ENCODE assay signal across 8 cellular contexts in the genomic region with DNA sequence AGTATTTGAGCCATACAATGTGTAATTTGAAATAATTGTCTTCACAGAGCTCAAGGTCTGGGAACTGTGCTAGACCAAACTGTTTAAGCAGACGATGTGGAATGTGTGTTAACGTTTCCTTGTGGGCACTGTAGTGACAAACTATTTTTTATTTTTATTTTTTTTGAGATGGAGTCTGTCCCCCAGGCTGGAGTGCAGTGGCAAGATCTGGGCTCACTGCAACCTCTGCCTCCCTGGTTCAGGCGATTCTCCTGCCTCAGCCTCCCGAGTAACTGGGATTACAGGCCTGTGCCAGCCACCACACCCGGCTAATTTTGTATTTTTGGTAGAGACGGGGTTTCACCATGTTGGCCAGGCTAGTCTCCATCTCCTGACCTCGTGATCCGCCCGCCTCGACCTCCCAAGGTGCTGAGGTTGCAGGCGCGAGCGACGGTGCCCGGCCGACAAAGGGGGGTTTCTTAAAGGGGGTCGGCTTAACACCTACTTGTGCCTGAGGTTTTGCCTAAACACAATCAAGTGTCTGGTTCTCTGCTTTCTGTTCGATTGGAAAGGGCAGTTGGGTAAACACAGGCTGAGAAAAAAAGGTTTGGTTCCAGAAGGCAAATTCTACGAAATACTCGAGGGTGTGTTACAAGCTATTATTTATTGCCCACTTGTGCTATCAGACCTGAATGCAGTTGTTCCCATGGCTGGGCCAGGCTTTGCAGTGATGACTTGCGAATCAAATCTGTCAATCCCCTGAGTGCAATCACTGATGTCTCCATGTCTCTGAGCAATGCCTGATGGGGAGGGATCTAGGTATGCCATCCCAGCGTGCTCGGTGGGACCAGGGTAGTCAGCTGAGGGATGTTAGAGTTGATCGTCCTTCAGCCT. TPM values are rescaled to one million over a fixed set of nuclear protein-coding genes. Genes with fewer than 3 reads are reported as not detected.
DNase-seq lines count a peak whose midpoint lies in the region; ATAC-seq and TF ChIP-seq lines count a peak whose summit lies in the region.

No MANE protein-coding gene starts in this region.

- H3K14ac ChIP-seq in IMR-90 (replicated peaks; ENCODE audit: low read depth, low read length) = peak overlapping the region; percentile 94

- dilution Hi-C loops in IMR-90 (cut with HindIII; ENCODE audit: low sequenced_read_pairs, unreplicated experiment) = no loop called here

- H4K20me1 ChIP-seq in IMR-90 (ENCODE audit: insufficient read depth, low read length) = peaks cover 51% of the 10 kb centered on the region

- DNase-seq in IMR-90 = no peak
- DNase-seq in cardiac fibroblast (ENCODE audit: low read depth in 2 of 2) = no peak
- no peak for DNase-seq in COLO668 (lab: John Stamatoyannopoulos, UW; ENCODE audit: unreplicated experiment)

- H3K4me3 ChIP-seq in IMR-90 (ENCODE audit: insufficient read depth, low read depth, low read length) (peak overlapping the region; percentile 90), cardiac fibroblast (replicated peaks in 1 of 2; ENCODE audit: low read depth in 2 of 2, low read length in 2 of 2) (peak overlapping the region; percentile 89 to 99), muscle layer of colon (ENCODE audit: low read depth in 1 of 2, low read length in 2 of 2) (peak overlapping the region; percentile 79 to 89)

- H3K56ac ChIP-seq in IMR-90 (ENCODE audit: extremely low read depth, insufficient read depth, low read length) = peak overlapping the region; percentile 74

- TF ChIP-seq RAD21 in IMR-90 (IDR thresholded peaks at IDR 0.05; ENCODE audit: low read length) = no peak

- TF ChIP-seq CTCF in 22Rv1 (IDR thresholded peaks at IDR 0.05) (no peak), IMR-90 (conservative IDR thresholded peaks at IDR 0.05; ENCODE audit: low read depth, low read length) (no peak), cardiac fibroblast (IDR thresholded peaks at IDR 0.05; ENCODE audit: low read depth, low read length) (no peak)

- no peak overlapping the region for H2BK5ac ChIP-seq in IMR-90 (ENCODE audit: low read depth, low read length, poor library complexity, severe bottlenecking)

- no peak overlapping the region for H2BK120ac ChIP-seq in IMR-90 (ENCODE audit: low read depth, low read length)

- peaks cover 5% of the 10 kb centered on the region for H3K4me1 ChIP-seq in IMR-90 (ENCODE audit: control insufficient read depth, insufficient read depth, low read length)
- H3K4me1 ChIP-seq in muscle layer of colon (ENCODE audit: insufficient read depth, low read length) = peaks cover 23% of the 10 kb centered on the region

- peak overlapping the region; percentile 98 for H2AFZ ChIP-seq in IMR-90 (replicated peaks; ENCODE audit: low read length, poor library complexity)

- H3K9ac ChIP-seq in IMR-90 (ENCODE audit: low read depth, low read length) (peak overlapping the region; percentile 95), muscle layer of colon (ENCODE audit: low read length) (peak overlapping the region; percentile 88)

- H4K91ac ChIP-seq in IMR-90 (ENCODE audit: insufficient read depth, low read depth, low read length) = peak overlapping the region; percentile 45

- H2BK15ac ChIP-seq in IMR-90 (ENCODE audit: low read depth, low read length) = no peak overlapping the region

- H3K27ac ChIP-seq in 22Rv1 (peak overlapping the region; percentile 94), IMR-90 (ENCODE audit: insufficient read depth, low read length) (peak overlapping the region; percentile 79; the same call in 1 of the 2 replicates), muscle layer of colon (ENCODE audit: low read depth, low read length) (no peak overlapping the region)

- BruUV-seq in IMR-90 (replicated peaks; lab: Mats Ljungman, UMichigan) = no TSS peak

- 46% methylated on average over 3 of the region's 24 CpGs; no CpG with 5 or more reads in 1 of the 2 experiments for WGBS in IMR-90 (ENCODE audit: extremely low coverage in 2 of 2, insufficient read length in 1 of 2), 2 experiments

- intact Hi-C loops in IMR-90 (cut with micrococcal nuclease) = loop anchor here (2.0 kb wide), 1 partner anchor 183 kb away; the partner anchor contains the start of gene SNRPB

- no peak for TF ChIP-seq POLR2A in IMR-90 (IDR thresholded peaks at IDR 0.05; ENCODE audit: low read depth, low read length)

- peak overlapping the region; percentile 72 for H3K4ac ChIP-seq in IMR-90 (ENCODE audit: low read depth, low read length)

- H3K18ac ChIP-seq in IMR-90 (ENCODE audit: low read depth, low read length) = no peak overlapping the region

- no peak overlapping the region; the same call in 1 of the 2 replicates for H4K5ac ChIP-seq in IMR-90 (ENCODE audit: low read depth, low read length)

- peak overlapping the region; percentile 89 for H3K4me2 ChIP-seq in IMR-90 (ENCODE audit: low read depth, low read length)

- H3K9me1 ChIP-seq in IMR-90 (ENCODE audit: insufficient read depth, low read length) = peaks cover 15% of the 10 kb centered on the region

- H3K36me3 ChIP-seq in IMR-90 (ENCODE audit: control insufficient read depth, insufficient read depth, low read length) = peaks cover 48% of the 10 kb centered on the region
- H3K36me3 ChIP-seq in muscle layer of colon (ENCODE audit: insufficient read depth, low read length) = peaks cover 49% of the 10 kb centered on the region

- CTCF ChIA-PET in IMR-90 (lab: Yijun Ruan, JAX) = no interaction called here

- no peaks in the 10 kb centered on the region for H3K9me3 ChIP-seq in IMR-90 (ENCODE audit: control insufficient read depth, insufficient read depth, low read length)
- no peaks in the 10 kb centered on the region for H3K9me3 ChIP-seq in muscle layer of colon (ENCODE audit: low read length)

- POLR2A ChIA-PET in IMR-90 (lab: Charles Lee; ENCODE audit: unreplicated experiment) = no interaction called here

- no peak overlapping the region for H2BK20ac ChIP-seq in IMR-90 (ENCODE audit: low read depth, low read length)

- H4K8ac ChIP-seq in IMR-90 (ENCODE audit: low read depth in 2 of 2, low read length in 2 of 2) = peak overlapping the region; percentile 71 to 81; a peak in 3 of 4 replicates

- H3K23ac ChIP-seq in IMR-90 (ENCODE audit: low read depth, low read length) = peak overlapping the region; percentile 96

- no peaks in the 10 kb centered on the region for H3K27me3 ChIP-seq in IMR-90 (ENCODE audit: control insufficient read depth, insufficient read depth, low read length)
- no peaks in the 10 kb centered on the region for H3K27me3 ChIP-seq in muscle layer of colon (ENCODE audit: control insufficient read depth in 1 of 2, insufficient read depth in 2 of 2, low read length in 2 of 2)

- H2AK5ac ChIP-seq in IMR-90 (ENCODE audit: low read depth, low read length) = peak overlapping the region; percentile 83

- in situ Hi-C loops in IMR-90 (cut with MboI; ENCODE audit: low sequenced_read_pairs) = no loop called here

- ATAC-seq in IMR-90 (ENCODE audit: low read depth) = no peak
- ATAC-seq in GM21576 (IDR thresholded peaks at IDR 0.05; ENCODE audit: unreplicated experiment) = no peak
- no peak for ATAC-seq in GM21515 (IDR thresholded peaks at IDR 0.05; ENCODE audit: unreplicated experiment)
- ATAC-seq in HG03175 (IDR thresholded peaks at IDR 0.05; ENCODE audit: unreplicated experiment) = no peak

- peaks cover 28 to 60% of the 10 kb centered on the region in 2 experiments for H3K79me1 ChIP-seq in IMR-90 (ENCODE audit: low read depth in 1 of 2, low read length in 2 of 2)

- H2AK9ac ChIP-seq in IMR-90 (replicated peaks; ENCODE audit: low read depth, low read length, poor library complexity) = peak overlapping the region; percentile 98

TF ChIP-seq in IMR-90, 13 proteins besides CTCF, POLR2A, EP300 and RAD21 (continues in another document):
- TF ChIP-seq, protein P1, sequence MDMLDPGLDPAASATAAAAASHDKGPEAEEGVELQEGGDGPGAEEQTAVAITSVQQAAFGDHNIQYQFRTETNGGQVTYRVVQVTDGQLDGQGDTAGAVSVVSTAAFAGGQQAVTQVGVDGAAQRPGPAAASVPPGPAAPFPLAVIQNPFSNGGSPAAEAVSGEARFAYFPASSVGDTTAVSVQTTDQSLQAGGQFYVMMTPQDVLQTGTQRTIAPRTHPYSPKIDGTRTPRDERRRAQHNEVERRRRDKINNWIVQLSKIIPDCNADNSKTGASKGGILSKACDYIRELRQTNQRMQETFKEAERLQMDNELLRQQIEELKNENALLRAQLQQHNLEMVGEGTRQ (IDR thresholded peaks at IDR 0.05; ENCODE audit: low read depth, low read length) = no peak
- TF ChIP-seq NFE2L2 (IDR thresholded peaks at IDR 0.05; ENCODE audit: low read depth, low read length) (no peak), MXI1 (IDR thresholded peaks at IDR 0.05; ENCODE audit: borderline replicate concordance, low read depth, low read length) (no peak), FOS (IDR thresholded peaks at IDR 0.05; ENCODE audit: low read depth, low read length) (no peak), BHLHE40 (IDR thresholded peaks at IDR 0.05; ENCODE audit: low read depth, low read length) (no peak), SMC3 (IDR thresholded peaks at IDR 0.05; ENCODE audit: low read depth, low read length) (no peak), MAZ (IDR thresholded peaks at IDR 0.05; ENCODE audit: borderline replicate concordance, low read depth, low read length) (no peak), CEBPB (IDR thresholded peaks at IDR 0.05; ENCODE audit: low read depth, low read length) (no peak), CHD1 (IDR thresholded peaks at IDR 0.05; ENCODE audit: low read depth, low read length) (no peak)
- TF ChIP-seq, protein P2, sequence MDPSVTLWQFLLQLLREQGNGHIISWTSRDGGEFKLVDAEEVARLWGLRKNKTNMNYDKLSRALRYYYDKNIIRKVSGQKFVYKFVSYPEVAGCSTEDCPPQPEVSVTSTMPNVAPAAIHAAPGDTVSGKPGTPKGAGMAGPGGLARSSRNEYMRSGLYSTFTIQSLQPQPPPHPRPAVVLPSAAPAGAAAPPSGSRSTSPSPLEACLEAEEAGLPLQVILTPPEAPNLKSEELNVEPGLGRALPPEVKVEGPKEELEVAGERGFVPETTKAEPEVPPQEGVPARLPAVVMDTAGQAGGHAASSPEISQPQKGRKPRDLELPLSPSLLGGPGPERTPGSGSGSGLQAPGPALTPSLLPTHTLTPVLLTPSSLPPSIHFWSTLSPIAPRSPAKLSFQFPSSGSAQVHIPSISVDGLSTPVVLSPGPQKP (IDR thresholded peaks at IDR 0.05; ENCODE audit: borderline replicate concordance, low read depth, low read length) = no peak

RNA-seq across cellular contexts. Expression of gene NOP56, which starts 1.3 kb away (rescaled TPM):
- 170 and 231 TPM in 2 replicates for total RNA-seq in IMR-90 (2012; rRNA removed)
- 164 and 189 TPM in 2 replicates for polyA plus RNA-seq in IMR-90 (2012; rRNA removed)
- polyA plus RNA-seq in IMR-90 (2012; cell fraction: cytosol; rRNA removed) = 49.1 and 88.8 TPM in 2 replicates
- polyA plus RNA-seq in IMR-90 (2012; cell fraction: nucleus; rRNA removed; ENCODE audit: low replicate concordance) = 348 and 483 TPM in 2 replicates

RNA-seq across cellular contexts. Expression of gene IDH3B, which starts 10.3 kb away (rescaled TPM):
- total RNA-seq in IMR-90 (2012; rRNA removed) = 160 and 165 TPM in 2 replicates
- polyA plus RNA-seq in IMR-90 (2012; rRNA removed) = 146 and 151 TPM in 2 replicates
- polyA plus RNA-seq in IMR-90 (2012; cell fraction: cytosol; rRNA removed) = 97.1 and 105 TPM in 2 replicates
- polyA plus RNA-seq in IMR-90 (2012; cell fraction: nucleus; rRNA removed; ENCODE audit: low replicate concordance) = 365 and 494 TPM in 2 replicates

RNA-seq across cellular contexts. Expression of gene EBF4, which starts 38.8 kb away (rescaled TPM):
- under 0.01 and 0.18 TPM in 2 replicates for total RNA-seq in IMR-90 (2012; rRNA removed)
- 1.0 and 1.1 TPM in 2 replicates for polyA plus RNA-seq in IMR-90 (2012; rRNA removed)
- polyA plus RNA-seq in IMR-90 (2012; cell fraction: cytosol; rRNA removed) = 0.50 and 1.1 TPM in 2 replicates
- 5.7 and 8.7 TPM in 2 replicates for polyA plus RNA-seq in IMR-90 (2012; cell fraction: nucleus; rRNA removed; ENCODE audit: low replicate concordance)
